In genomic region chr5:135153259-135153658, GRCh38 we compare ENCODE assay signal across 27 cellular contexts.
"Had no signal": no experiment of that assay in that cellular context is flagged by ENCODE, and none has a peak within 500 bp of the region (broad histone marks: within the 10 kb centered on the region; RNA-seq: fewer than 3 reads in every experiment).

No MANE protein-coding gene starts in this region.

- H2AFZ ChIP-seq: hepatocyte had no signal

- FAIRE-seq: colon, endometrium, endothelial cell of umbilical vein had no signal

- DNase-seq: activated CD4-positive, alpha-beta memory T cell treated with anti-CD3 and anti-CD28 coated beads, Interleukin-2, amount 10 ng/mL, durations not matched to agents 7 days and 5 days; activated CD4-positive, alpha-beta T cell treated with anti-CD3 and anti-CD28 coated beads for 36 hours; activated CD4-positive, alpha-beta T cell treated with anti-CD3 and anti-CD28 coated beads, Interleukin-2, amount 10 ng/mL, durations not matched to agents 24 days and 14 days; activated CD4-positive, alpha-beta T cell treated with anti-CD3 and anti-CD28 coated beads, Interleukin-2, amount 50 U/mL, for 4 hours; activated CD4-positive, CD25-positive, alpha-beta regulatory T cell; activated CD4-positive, CD25-positive, alpha-beta regulatory T cell treated with anti-CD3 and anti-CD28 coated beads, Interleukin-2, amount 50 U/mL, for 72 hours; activated naive CD4-positive, alpha-beta T cell treated with anti-CD3 and anti-CD28 coated beads for 36 hours; activated naive CD8-positive, alpha-beta T cell treated with anti-CD3 and anti-CD28 coated beads for 36 hours; activated naive CD8-positive, alpha-beta T cell treated with anti-CD3 and anti-CD28 coated beads, Interleukin-2, amount 50 U/mL, for 24 hours; activated T-cell treated with anti-CD3 and anti-CD28 coated beads, Interleukin-2, amount 50 U/mL, for 48 hours; adrenal gland; amygdala; aorta; body of pancreas; caudate nucleus; effector CD8-positive, alpha-beta T cell; foreskin melanocyte; heart right ventricle; T-helper 1 cell; T-helper 17 cell; T1000 had no signal

- H3K27me3 ChIP-seq: adrenal gland, body of pancreas, esophagus muscularis mucosa, gastroesophageal sphincter, hepatocyte had no signal

- H3K36me3 ChIP-seq: adrenal gland, esophagus muscularis mucosa, gastroesophageal sphincter, heart right ventricle had no signal

- H3K79me2 ChIP-seq: hepatocyte had no signal

- H3K4me2 ChIP-seq: hepatocyte had no signal

- H3K9me3 ChIP-seq: adrenal gland, body of pancreas had no signal

- H3K4me3 ChIP-seq: adrenal gland, body of pancreas, esophagus muscularis mucosa, gastroesophageal sphincter, heart right ventricle, hepatocyte had no signal

- ATAC-seq: activated CD4-positive, alpha-beta T cell treated with anti-CD3 and anti-CD28 coated beads for 36 hours; activated naive CD8-positive, alpha-beta T cell treated with anti-CD3 and anti-CD28 coated beads, Interleukin-2, amount 50 U/mL, for 24 hours; body of pancreas; gastroesophageal sphincter; heart right ventricle; T-helper 17 cell had no signal

- H3K4me1 ChIP-seq: adrenal gland, body of pancreas, esophagus muscularis mucosa, gastroesophageal sphincter, heart right ventricle had no signal

- H3K27ac ChIP-seq: adrenal gland, body of pancreas, esophagus muscularis mucosa, gastroesophageal sphincter, heart right ventricle, hepatocyte had no signal
